In the genomic region with DNA sequence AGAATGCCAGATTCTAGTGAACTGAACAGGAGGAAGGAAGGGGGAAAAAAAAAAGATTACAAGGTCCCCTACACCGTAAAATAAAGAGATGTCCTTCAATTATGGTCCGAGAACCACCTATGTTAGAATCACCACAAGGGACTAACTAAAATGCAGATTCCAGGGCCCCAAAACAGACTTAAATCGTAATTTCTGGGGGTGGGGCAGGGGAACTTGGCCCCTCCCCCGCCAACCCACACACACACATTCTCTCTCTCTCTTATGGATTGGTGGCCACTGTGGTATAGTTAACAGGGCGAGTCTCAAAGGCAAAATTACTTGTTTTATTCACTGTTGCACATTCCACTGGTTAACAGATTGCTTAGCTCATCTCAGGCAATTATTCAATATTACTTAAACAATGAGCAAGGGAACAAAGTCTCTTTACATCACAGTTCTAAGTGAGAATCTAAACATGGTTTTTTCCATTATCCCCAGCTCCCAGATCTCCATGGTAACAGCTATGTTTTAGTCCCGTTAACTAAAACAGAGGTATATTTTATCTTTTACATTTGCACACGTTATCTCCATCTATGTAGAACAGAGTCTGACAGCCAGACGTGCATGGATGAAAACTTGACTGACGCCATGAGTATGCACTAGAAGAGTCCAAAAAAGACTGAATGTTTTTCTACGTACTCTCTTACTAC, we compare ENCODE assay signal across 17 cellular contexts. TPM values are rescaled to one million over a fixed set of nuclear protein-coding genes. Genes with fewer than 3 reads are reported as not detected.
DNase-seq lines count a peak whose midpoint lies in the region; ATAC-seq and TF ChIP-seq lines count a peak whose summit lies in the region.
"Had no signal": no experiment of that assay in that cellular context is flagged by ENCODE, and none has a peak within 500 bp of the region (broad histone marks: within the 10 kb centered on the region; RNA-seq: fewer than 3 reads in every experiment).

No MANE protein-coding gene starts in this region.

- H3K9me3 ChIP-seq in breast epithelium = no peaks in the 10 kb centered on the region
- H3K9me3 ChIP-seq in SU-DHL-6 (ENCODE audit: insufficient read depth, low read length) = no peaks in the 10 kb centered on the region
- H3K9me3 ChIP-seq: esophagus muscularis mucosa, left lung had no signal

- H2AFZ ChIP-seq in SU-DHL-6 (ENCODE audit: low read depth, low read length, severe bottlenecking) = no peak overlapping the region

- H3K27me3 ChIP-seq in breast epithelium = peaks cover 0 to 12% of the 10 kb centered on the region in 2 donors
- no peaks in the 10 kb centered on the region for H3K27me3 ChIP-seq in SU-DHL-6 (ENCODE audit: low read length)

- H3K27ac ChIP-seq in breast epithelium (no peak overlapping the region), SU-DHL-6 (ENCODE audit: low read depth, low read length) (peak overlapping the region; percentile 69)
- H3K27ac ChIP-seq: 22Rv1, esophagus muscularis mucosa, left lung had no signal

- CTCF ChIA-PET in MCF 10A (lab: Yijun Ruan, JAX) = interaction anchor here (0.6 to 6.0 kb wide), 11 partner anchors 13 to 700 kb away, joined by 3 to 32 read pairs (median 4); no protein-coding TSS in a partner anchor

- POLR2A ChIA-PET in MCF 10A (lab: Yijun Ruan, JAX) = interaction anchor here (0.6 to 2.2 kb wide), 7 partner anchors 8 to 128 kb away, joined by 3 to 14 read pairs (median 6); a partner anchor contains a TSS

- peaks cover 68% of the 10 kb centered on the region for H3F3A ChIP-seq in SU-DHL-6 (ENCODE audit: insufficient read depth)

- ATAC-seq in GM18498 (IDR thresholded peaks at IDR 0.05; ENCODE audit: unreplicated experiment) = no peak
- ATAC-seq: left lung had no signal

- BruUV-seq in MCF 10A (replicated peaks; lab: Mats Ljungman, UMichigan) = no TSS peak

- H3K27ac Mint-ChIP-seq in MCF 10A (ENCODE audit: low read depth, unreplicated experiment) (peak overlapping the region; percentile 12), type B pancreatic cell (peak overlapping the region; percentile 26)
- H3K27ac Mint-ChIP-seq: CD4-positive, alpha-beta memory T cell; naive B cell had no signal

- peaks cover 8% of the 10 kb centered on the region; the same call in 1 of the 2 replicates for H4K20me1 ChIP-seq in SU-DHL-6 (ENCODE audit: low read depth, low read length)

- H3K4me2 ChIP-seq in SU-DHL-6 (ENCODE audit: low read depth, low read length, poor library complexity, severe bottlenecking) = peak overlapping the region; percentile 64

- H3K9ac ChIP-seq in SU-DHL-6 (ENCODE audit: low read length) = peak overlapping the region; percentile 33

- H3K4me1 Mint-ChIP-seq in MCF 10A (ENCODE audit: insufficient read depth, unreplicated experiment) = peaks cover 21% of the 10 kb centered on the region
- H3K4me1 Mint-ChIP-seq in type B pancreatic cell (ENCODE audit: unreplicated experiment) = peaks cover 39% of the 10 kb centered on the region
- H3K4me1 Mint-ChIP-seq: CD4-positive, alpha-beta memory T cell; naive B cell had no signal

- H3K36me3 Mint-ChIP-seq in MCF 10A (ENCODE audit: insufficient read depth, unreplicated experiment) = no peaks in the 10 kb centered on the region
- peaks cover under 1% of the 10 kb centered on the region for H3K36me3 Mint-ChIP-seq in type B pancreatic cell
- H3K36me3 Mint-ChIP-seq: CD4-positive, alpha-beta memory T cell; naive B cell had no signal

- H3K4me3 ChIP-seq in breast epithelium (no peak overlapping the region), SU-DHL-6 (ENCODE audit: insufficient read depth, low read length, poor library complexity, severe bottlenecking) (no peak overlapping the region)
- H3K4me3 ChIP-seq: esophagus muscularis mucosa, left lung had no signal

- H3K36me3 ChIP-seq in breast epithelium (no peaks in the 10 kb centered on the region), SU-DHL-6 (ENCODE audit: low read length) (peaks cover 18% of the 10 kb centered on the region; the same call in 1 of the 2 replicates)
- H3K36me3 ChIP-seq: esophagus muscularis mucosa, left lung had no signal

- no peaks in the 10 kb centered on the region for H3K9me2 ChIP-seq in SU-DHL-6 (replicated peaks; ENCODE audit: insufficient read depth, low read length)

- no peak for TF ChIP-seq CTCF in MCF 10A (IDR thresholded peaks at IDR 0.05; ENCODE audit: unreplicated experiment)
- no peak for TF ChIP-seq CTCF in breast epithelium (IDR thresholded peaks at IDR 0.05)
- no peak for TF ChIP-seq CTCF in SU-DHL-6 (IDR thresholded peaks at IDR 0.05; ENCODE audit: insufficient read depth, low read length, poor library complexity, severe bottlenecking)
- TF ChIP-seq CTCF in type B pancreatic cell (conservative IDR thresholded peaks at IDR 0.05) = no peak

- no peaks in the 10 kb centered on the region for H3K27me3 Mint-ChIP-seq in MCF 10A (ENCODE audit: insufficient read depth, unreplicated experiment)
- no peaks in the 10 kb centered on the region for H3K27me3 Mint-ChIP-seq in type B pancreatic cell

- intact Hi-C loops in MCF 10A (cut with micrococcal nuclease) = loop anchor here (2.0 to 5.0 kb wide), 3 partner anchors 31 to 101 kb away; a partner anchor contains a TSS
- intact Hi-C loops in breast epithelium (cut with DNase I; ENCODE audit: low total_unique reads) = no loop called here

- H3K9me3 Mint-ChIP-seq in MCF 10A (ENCODE audit: unreplicated experiment) (no peaks in the 10 kb centered on the region), type B pancreatic cell (no peaks in the 10 kb centered on the region)
- H3K9me3 Mint-ChIP-seq: CD4-positive, alpha-beta memory T cell; naive B cell had no signal

- TF ChIP-seq POLR2A in breast epithelium (IDR thresholded peaks at IDR 0.05) = no peak
- no peak for TF ChIP-seq POLR2A in erythroblast (IDR thresholded peaks at IDR 0.05; ENCODE audit: low read length)

- H3K4me3 Mint-ChIP-seq in MCF 10A (ENCODE audit: unreplicated experiment) (no peak overlapping the region), type B pancreatic cell (no peak overlapping the region)
- H3K4me3 Mint-ChIP-seq: CD4-positive, alpha-beta memory T cell; naive B cell had no signal

- DNase-seq in MCF 10A (ENCODE audit: unreplicated experiment) = no peak
- DNase-seq in breast epithelium (ENCODE audit: low spot score in 2 of 2) = no peak
- peak; percentile 31 to 35 for DNase-seq in erythroblast (lab: John Stamatoyannopoulos, UW)
- no peak for DNase-seq in type B pancreatic cell (ENCODE audit: extremely low spot score, unreplicated experiment)
- DNase-seq in OCI-M2 (lab: John Stamatoyannopoulos, UW; ENCODE audit: unreplicated experiment) = no peak
- no peak for DNase-seq in activated naive CD4-positive, alpha-beta T cell (lab: John Stamatoyannopoulos, UW)
- DNase-seq: activated T-cell treated with anti-CD3 and anti-CD28 coated beads, Interleukin-2, amount 50 U/mL, for 48 hours; CD4-positive, alpha-beta memory T cell; hippocampal formation; left lung; naive B cell; NCI-H2081; NCI-H748 treated with DMSO at 0.1 percent for 48 hours had no signal

- no peaks in the 10 kb centered on the region for H3K4me1 ChIP-seq in breast epithelium
- H3K4me1 ChIP-seq: esophagus muscularis mucosa, left lung had no signal

- H3K79me2 ChIP-seq in SU-DHL-6 (ENCODE audit: insufficient read depth, low read length) = peaks cover 97% of the 10 kb centered on the region

RNA-seq across cellular contexts. Expression of a gene that starts 38.6 kb away (rescaled TPM):
- total RNA-seq in MCF 10A (2022) (27.0 and 29.8 TPM in 2 replicates), breast epithelium (1 to 10 TPM in 1 of 3 donors, under 1 TPM in 1, not detected in 1; 0.59 to 3.5 TPM), type B pancreatic cell (ENCODE audit: low replicate concordance) (99.3 and 107 TPM in 2 replicates)
- total RNA-seq: CD4-positive, alpha-beta memory T cell had no signal

Comparison
In these comparisons a context has a peak if more than half of its experiments do, and no peak if none do; other contexts are left out.
1. DNase-seq: peak in erythroblast (2 of 2); none in MCF 10A (single experiment), breast epithelium (0 of 2), type B pancreatic cell (single experiment), OCI-M2 (single experiment) and activated naive CD4-positive, alpha-beta T cell (0 of 4).